ENCODE assay signal across 8 cellular contexts in the genomic region with DNA sequence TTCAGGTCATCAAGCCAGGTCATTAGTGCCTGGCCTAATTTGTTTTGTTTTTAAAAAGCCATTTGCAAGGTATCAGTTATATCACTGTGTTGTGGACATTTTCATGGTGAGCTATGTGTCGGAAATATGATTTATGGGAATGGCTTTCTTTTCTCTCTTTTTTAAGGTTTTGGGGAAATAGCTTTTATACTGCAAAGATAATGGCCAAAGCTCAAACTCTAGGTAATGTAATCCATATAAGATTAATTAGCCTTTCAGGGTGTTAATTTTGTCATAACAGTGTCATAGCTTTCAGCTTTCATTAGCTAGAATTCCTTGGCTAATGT. TPM values are rescaled to one million over a fixed set of nuclear protein-coding genes. Genes with fewer than 3 reads are reported as not detected.
A peak's percentile ranks its signal among the peaks of the same experiment; 100 is the strongest.
DNase-seq lines count a peak whose midpoint lies in the region; ATAC-seq and TF ChIP-seq lines count a peak whose summit lies in the region.

No MANE protein-coding gene starts in this region.

- no peaks in the 10 kb centered on the region for H3K9me3 Mint-ChIP-seq in activated CD4-positive, alpha-beta memory T cell treated with anti-CD3 and anti-CD28 coated beads for 36 hours
- no peaks in the 10 kb centered on the region for H3K9me3 Mint-ChIP-seq in stimulated activated effector memory CD8-positive, alpha-beta T cell treated with anti-CD3 and anti-CD28 coated beads, Interleukin-12 subunit alpha, Interleukin-12 subunit beta, amount 100 ng/mL, for 72 hours

- no peaks in the 10 kb centered on the region for H3K27me3 Mint-ChIP-seq in activated CD4-positive, alpha-beta memory T cell treated with anti-CD3 and anti-CD28 coated beads for 36 hours

- H3K4me3 ChIP-seq in HEK293 (ENCODE audit: low read depth, low read length) (no peak overlapping the region), iPS-20b (ENCODE audit: low read length) (no peak overlapping the region)

- intact Hi-C loops in activated CD4-positive, alpha-beta memory T cell treated with anti-CD3 and anti-CD28 coated beads for 36 hours (cut with micrococcal nuclease): loop anchor here (1.0 to 10.0 kb wide), 5 partner anchors 8 to 488 kb away; partner anchors contain the start of gene AAK1

- CTCF ChIA-PET in HEK293 (lab: Yijun Ruan, JAX): interaction anchor here (1.2 kb wide), 1 partner anchor 10 kb away, joined by 3 read pairs; no protein-coding TSS in a partner anchor
- CTCF ChIA-PET in activated CD4-positive, alpha-beta memory T cell treated with anti-CD3 and anti-CD28 coated beads for 36 hours (lab: Charles Lee): interaction anchor here (0.6 to 5.2 kb wide), 10 partner anchors 8 to 220 kb away, joined by 4 to 32 read pairs (median 8); partner anchors contain the start of gene MXD1

- peaks cover 75% of the 10 kb centered on the region for H3K4me1 Mint-ChIP-seq in activated CD4-positive, alpha-beta memory T cell treated with anti-CD3 and anti-CD28 coated beads for 36 hours (ENCODE audit: low read depth)
- H3K4me1 Mint-ChIP-seq in stimulated activated effector memory CD8-positive, alpha-beta T cell treated with anti-CD3 and anti-CD28 coated beads, Interleukin-12 subunit alpha, Interleukin-12 subunit beta, amount 100 ng/mL, for 72 hours: peaks cover 76% of the 10 kb centered on the region

- POLR2A ChIA-PET in HEK293 (lab: Yijun Ruan, JAX): interaction anchor here (0.7 to 1.8 kb wide), 5 partner anchors 9 to 219 kb away, joined by 4 to 10 read pairs (median 6); partner anchors contain the start of genes C2orf42 and MXD1
- POLR2A ChIA-PET in activated CD4-positive, alpha-beta memory T cell treated with anti-CD3 and anti-CD28 coated beads for 36 hours (lab: Charles Lee): interaction anchor here (1.3 to 6.7 kb wide), 13 partner anchors 8 to 219 kb away, joined by 4 to 135 read pairs (median 10); partner anchors contain the start of genes C2orf42, MXD1, PCBP1 and PCYOX1

- H3K9ac ChIP-seq in iPS-20b (ENCODE audit: low read depth, low read length): peak overlapping the region; percentile 62; the same call in 1 of the 2 replicates

- H3K27me3 ChIP-seq in iPS-20b (ENCODE audit: insufficient read depth, low read length): no peaks in the 10 kb centered on the region

- TF ChIP-seq CTCF in HEK293 (tag by site-specific recombination; IDR thresholded peaks at IDR 0.05): no peak

- no peak for DNase-seq in activated CD4-positive, alpha-beta memory T cell treated with anti-CD3 and anti-CD28 coated beads for 36 hours
- no peak for DNase-seq in stimulated activated effector memory CD8-positive, alpha-beta T cell treated with anti-CD3 and anti-CD28 coated beads, Interleukin-12 subunit alpha, Interleukin-12 subunit beta, amount 100 ng/mL, for 72 hours (ENCODE audit: low spot score in 2 of 2)
- no peak for DNase-seq in EL
- DNase-seq in NCI-H128 (lab: John Stamatoyannopoulos, UW; ENCODE audit: unreplicated experiment): no peak
- DNase-seq in GF-D8 (lab: John Stamatoyannopoulos, UW): no peak

- peak overlapping the region; percentile 100 for H3K27ac Mint-ChIP-seq in activated CD4-positive, alpha-beta memory T cell treated with anti-CD3 and anti-CD28 coated beads for 36 hours
- H3K27ac Mint-ChIP-seq in stimulated activated effector memory CD8-positive, alpha-beta T cell treated with anti-CD3 and anti-CD28 coated beads, Interleukin-12 subunit alpha, Interleukin-12 subunit beta, amount 100 ng/mL, for 72 hours: peak overlapping the region; percentile 98

- H3K36me3 ChIP-seq in HEK293 (ENCODE audit: control insufficient read depth in 2 of 2, insufficient read depth in 1 of 2, low read length in 2 of 2): no peaks in the 10 kb centered on the region
- no peaks in the 10 kb centered on the region for H3K36me3 ChIP-seq in iPS-20b (ENCODE audit: insufficient read depth, low read depth, low read length)

- H3K4me3 Mint-ChIP-seq in activated CD4-positive, alpha-beta memory T cell treated with anti-CD3 and anti-CD28 coated beads for 36 hours: peak overlapping the region; percentile 94
- peak overlapping the region; percentile 79 for H3K4me3 Mint-ChIP-seq in stimulated activated effector memory CD8-positive, alpha-beta T cell treated with anti-CD3 and anti-CD28 coated beads, Interleukin-12 subunit alpha, Interleukin-12 subunit beta, amount 100 ng/mL, for 72 hours

- H3K9me3 ChIP-seq in HEK293 (ENCODE audit: control insufficient read depth, insufficient read depth, low read depth, low read length) (no peaks in the 10 kb centered on the region), iPS-20b (ENCODE audit: insufficient read depth, low read depth, low read length) (no peaks in the 10 kb centered on the region)

- H3K4me1 ChIP-seq in HEK293 (ENCODE audit: control insufficient read depth, insufficient read depth, low read length): peaks cover 23% of the 10 kb centered on the region
- H3K4me1 ChIP-seq in iPS-20b (ENCODE audit: insufficient read depth, low read length): peaks cover 9% of the 10 kb centered on the region

- peak overlapping the region; percentile 92 for H3K27ac ChIP-seq in HEK293 (ENCODE audit: extremely low read depth, low read depth, low read length)
- no peak overlapping the region for H3K27ac ChIP-seq in iPS-20b (ENCODE audit: low read length)

- H3K36me3 Mint-ChIP-seq in activated CD4-positive, alpha-beta memory T cell treated with anti-CD3 and anti-CD28 coated beads for 36 hours: peaks cover 1% of the 10 kb centered on the region
- H3K36me3 Mint-ChIP-seq in stimulated activated effector memory CD8-positive, alpha-beta T cell treated with anti-CD3 and anti-CD28 coated beads, Interleukin-12 subunit alpha, Interleukin-12 subunit beta, amount 100 ng/mL, for 72 hours: peaks cover 37% of the 10 kb centered on the region

- ATAC-seq in stimulated activated effector memory CD8-positive, alpha-beta T cell treated with anti-CD3 and anti-CD28 coated beads, Interleukin-12 subunit alpha, Interleukin-12 subunit beta, amount 100 ng/mL, for 72 hours: no peak
- no peak for ATAC-seq in GM21515 (IDR thresholded peaks at IDR 0.05; ENCODE audit: unreplicated experiment)

TF ChIP-seq in HEK293, 187 proteins besides CTCF, POLR2A, EP300 and RAD21:
- TF ChIP-seq PRDM1 (tag by site-specific recombination; IDR thresholded peaks at IDR 0.05): no peak
- TF ChIP-seq ZNF16 (tag by site-specific recombination; IDR thresholded peaks at IDR 0.05; ENCODE audit: low read depth): no peak
- TF ChIP-seq ZNF791 (tag by site-specific recombination; IDR thresholded peaks at IDR 0.05): no peak
- TF ChIP-seq MEIS1 (CRISPR knock-in tag; IDR thresholded peaks at IDR 0.05; ENCODE audit: borderline replicate concordance): 0 out of 2 replicates have a peak, but pooled peaks have one; percentile 18
- TF ChIP-seq ZNF548 (tag by site-specific recombination; IDR thresholded peaks at IDR 0.05): no peak
- TF ChIP-seq TRIM28 (IDR thresholded peaks at IDR 0.05; ENCODE audit: borderline replicate concordance, low read length): no peak
- TF ChIP-seq ZNF140 (tag by site-specific recombination; IDR thresholded peaks at IDR 0.05): no peak
- TF ChIP-seq ZNF529 (tag by site-specific recombination; IDR thresholded peaks at IDR 0.05; ENCODE audit: insufficient replicate concordance): no peak

RNA-seq across cellular contexts. Expression of gene PCBP1, which starts 45.8 kb away (rescaled TPM):
- 100 to 1,000 TPM; 444 to 449 TPM for total RNA-seq in activated CD4-positive, alpha-beta memory T cell treated with anti-CD3 and anti-CD28 coated beads for 36 hours

RNA-seq across cellular contexts. Expression of gene C2orf42, which starts 57.7 kb away (rescaled TPM):
- 10 to 100 TPM; 23.5 to 23.9 TPM for total RNA-seq in activated CD4-positive, alpha-beta memory T cell treated with anti-CD3 and anti-CD28 coated beads for 36 hours
